In the genomic region with DNA sequence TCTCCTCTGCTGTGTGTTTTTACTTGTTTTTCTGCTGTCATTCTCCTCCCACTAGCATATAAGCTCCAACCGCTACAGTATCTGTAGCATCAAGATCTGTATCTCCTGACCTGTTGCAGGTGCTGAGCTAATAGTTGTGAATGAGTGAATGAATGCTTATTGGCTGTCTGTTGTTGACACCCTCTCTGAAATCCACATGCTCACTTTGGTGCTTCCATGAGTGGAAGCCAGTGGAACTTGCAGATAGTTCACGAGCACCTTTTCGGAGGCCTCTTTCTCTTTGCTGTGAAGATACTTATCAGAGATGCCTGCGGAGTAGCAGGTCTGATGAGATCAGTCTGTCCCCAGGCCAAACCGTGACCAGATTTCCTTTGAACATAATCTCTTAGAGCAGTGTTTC, we compare ENCODE assay signal across 2 cellular contexts.
TF ChIP-seq lines count a peak whose summit lies in the region.

No MANE protein-coding gene starts in this region.

TF ChIP-seq in SK-N-SH treated with all-trans-retinoic acid at 6 μM for 48 hours, 23 proteins besides CTCF, POLR2A, EP300 and RAD21 (continued from another document):
- TF ChIP-seq, protein P1, sequence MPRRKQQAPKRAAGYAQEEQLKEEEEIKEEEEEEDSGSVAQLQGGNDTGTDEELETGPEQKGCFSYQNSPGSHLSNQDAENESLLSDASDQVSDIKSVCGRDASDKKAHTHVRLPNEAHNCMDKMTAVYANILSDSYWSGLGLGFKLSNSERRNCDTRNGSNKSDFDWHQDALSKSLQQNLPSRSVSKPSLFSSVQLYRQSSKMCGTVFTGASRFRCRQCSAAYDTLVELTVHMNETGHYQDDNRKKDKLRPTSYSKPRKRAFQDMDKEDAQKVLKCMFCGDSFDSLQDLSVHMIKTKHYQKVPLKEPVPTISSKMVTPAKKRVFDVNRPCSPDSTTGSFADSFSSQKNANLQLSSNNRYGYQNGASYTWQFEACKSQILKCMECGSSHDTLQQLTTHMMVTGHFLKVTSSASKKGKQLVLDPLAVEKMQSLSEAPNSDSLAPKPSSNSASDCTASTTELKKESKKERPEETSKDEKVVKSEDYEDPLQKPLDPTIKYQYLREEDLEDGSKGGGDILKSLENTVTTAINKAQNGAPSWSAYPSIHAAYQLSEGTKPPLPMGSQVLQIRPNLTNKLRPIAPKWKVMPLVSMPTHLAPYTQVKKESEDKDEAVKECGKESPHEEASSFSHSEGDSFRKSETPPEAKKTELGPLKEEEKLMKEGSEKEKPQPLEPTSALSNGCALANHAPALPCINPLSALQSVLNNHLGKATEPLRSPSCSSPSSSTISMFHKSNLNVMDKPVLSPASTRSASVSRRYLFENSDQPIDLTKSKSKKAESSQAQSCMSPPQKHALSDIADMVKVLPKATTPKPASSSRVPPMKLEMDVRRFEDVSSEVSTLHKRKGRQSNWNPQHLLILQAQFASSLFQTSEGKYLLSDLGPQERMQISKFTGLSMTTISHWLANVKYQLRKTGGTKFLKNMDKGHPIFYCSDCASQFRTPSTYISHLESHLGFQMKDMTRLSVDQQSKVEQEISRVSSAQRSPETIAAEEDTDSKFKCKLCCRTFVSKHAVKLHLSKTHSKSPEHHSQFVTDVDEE (CRISPR knock-in tag; IDR thresholded peaks at IDR 0.05): no peak
- TF ChIP-seq ZFP3 (CRISPR knock-in tag; IDR thresholded peaks at IDR 0.05) (no peak), OSR1 (CRISPR knock-in tag; IDR thresholded peaks at IDR 0.05) (no peak), PATZ1 (CRISPR knock-in tag; IDR thresholded peaks at IDR 0.05; ENCODE audit: borderline replicate concordance) (no peak), TCF4 (CRISPR knock-in tag; IDR thresholded peaks at IDR 0.05; ENCODE audit: borderline replicate concordance) (no peak), POU6F1 (CRISPR knock-in tag; IDR thresholded peaks at IDR 0.05; ENCODE audit: borderline replicate concordance, low read depth) (no peak), TOX (CRISPR knock-in tag; IDR thresholded peaks at IDR 0.05; ENCODE audit: borderline replicate concordance) (no peak), CREB5 (CRISPR knock-in tag; IDR thresholded peaks at IDR 0.05; ENCODE audit: low read depth) (no peak), ZFP30 (CRISPR knock-in tag; IDR thresholded peaks at IDR 0.05) (no peak)
- TF ChIP-seq, protein P2, sequence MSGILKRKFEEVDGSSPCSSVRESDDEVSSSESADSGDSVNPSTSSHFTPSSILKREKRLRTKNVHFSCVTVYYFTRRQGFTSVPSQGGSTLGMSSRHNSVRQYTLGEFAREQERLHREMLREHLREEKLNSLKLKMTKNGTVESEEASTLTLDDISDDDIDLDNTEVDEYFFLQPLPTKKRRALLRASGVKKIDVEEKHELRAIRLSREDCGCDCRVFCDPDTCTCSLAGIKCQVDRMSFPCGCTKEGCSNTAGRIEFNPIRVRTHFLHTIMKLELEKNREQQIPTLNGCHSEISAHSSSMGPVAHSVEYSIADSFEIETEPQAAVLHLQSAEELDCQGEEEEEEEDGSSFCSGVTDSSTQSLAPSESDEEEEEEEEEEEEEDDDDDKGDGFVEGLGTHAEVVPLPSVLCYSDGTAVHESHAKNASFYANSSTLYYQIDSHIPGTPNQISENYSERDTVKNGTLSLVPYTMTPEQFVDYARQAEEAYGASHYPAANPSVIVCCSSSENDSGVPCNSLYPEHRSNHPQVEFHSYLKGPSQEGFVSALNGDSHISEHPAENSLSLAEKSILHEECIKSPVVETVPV (CRISPR knock-in tag; IDR thresholded peaks at IDR 0.05): no peak

TF ChIP-seq in GM23338, 12 proteins besides CTCF, POLR2A, EP300 and RAD21 (continued from another document):
- TF ChIP-seq ZNF462 (CRISPR knock-in tag; IDR thresholded peaks at IDR 0.05) (no peak), EZH2phosphoT487 (IDR thresholded peaks at IDR 0.05; ENCODE audit: unreplicated experiment) (no peak), EZH2 (IDR thresholded peaks at IDR 0.05; ENCODE audit: low read depth, unreplicated experiment) (no peak), STAT1 (IDR thresholded peaks at IDR 0.05; ENCODE audit: unreplicated experiment) (no peak), REST (IDR thresholded peaks at IDR 0.05; ENCODE audit: unreplicated experiment) (no peak), CREB1 (CRISPR knock-in tag; IDR thresholded peaks at IDR 0.05; ENCODE audit: low read depth) (no peak), ZNF114 (CRISPR knock-in tag; IDR thresholded peaks at IDR 0.05) (no peak), JUNB (IDR thresholded peaks at IDR 0.05; ENCODE audit: unreplicated experiment) (no peak), POLR2AphosphoS5 (IDR thresholded peaks at IDR 0.05; ENCODE audit: low read depth) (no peak), NANOG (IDR thresholded peaks at IDR 0.05; ENCODE audit: borderline replicate concordance) (no peak), ZNF331 (CRISPR knock-in tag; IDR thresholded peaks at IDR 0.05; ENCODE audit: low read depth) (no peak)
TF ChIP-seq in GM23338: peak in this region for 0.
